In genomic region chr3:138267083-138267482, GRCh38 we compare ENCODE assay signal across 25 cellular contexts.
DNase-seq lines count a peak whose midpoint lies in the region; ATAC-seq, FAIRE-seq and TF ChIP-seq lines count a peak whose summit lies in the region.
"Had no signal": no experiment of that assay in that cellular context is flagged by ENCODE, and none has a peak within 500 bp of the region (broad histone marks: within the 10 kb centered on the region; RNA-seq: fewer than 3 reads in every experiment).

No MANE protein-coding gene starts in this region.

- H3K27ac ChIP-seq in HepG2 (ENCODE audit: extremely low read length, insufficient read depth, low read length): no peak overlapping the region
- H3K27ac ChIP-seq in right lobe of liver: no peak overlapping the region
- no peak overlapping the region for H3K27ac ChIP-seq in PC-3 (ENCODE audit: low read length)
- H3K27ac ChIP-seq: 22Rv1, BLaER1 had no signal

- H3K4me2 ChIP-seq in HepG2 (ENCODE audit: low read depth, low read length): no peak overlapping the region
- no peak overlapping the region for H3K4me2 ChIP-seq in PC-3 (ENCODE audit: low read length)
- H3K4me2 ChIP-seq: BLaER1 had no signal

- CTCF ChIA-PET in HepG2 (lab: Yijun Ruan, JAX; ENCODE audit: low intra/inter-chr PET ratio, low total read pairs) (no interaction called here), PC-3 (lab: Charles Lee) (no interaction called here)

- TF ChIP-seq RAD21 in HepG2 (CRISPR knock-in tag; IDR thresholded peaks at IDR 0.05): no peak

- POLR2A ChIA-PET in HepG2 (lab: Yijun Ruan, JAX) (no interaction called here), PC-3 (lab: Charles Lee; ENCODE audit: unreplicated experiment) (no interaction called here)

- WGBS in HepG2 (ENCODE audit: low lambda C conversion rate): 88% methylated on average over 3 of the region's 3 CpGs
- WGBS in right lobe of liver (ENCODE audit: insufficient coverage, low coverage, low lambda C conversion rate, missing lambda C conversion rate): 30% methylated on average over 3 of the region's 3 CpGs

- H4K20me1 ChIP-seq in HepG2 (ENCODE audit: insufficient read depth, low read length) (no peaks in the 10 kb centered on the region), PC-3 (ENCODE audit: low read length) (no peaks in the 10 kb centered on the region)
- H4K20me1 ChIP-seq: BLaER1 had no signal

- H3K36me3 ChIP-seq in HepG2 (replicated peaks in 1 of 2; ENCODE audit: control insufficient read depth in 1 of 2, insufficient read depth in 2 of 2, low read length in 2 of 2) (peaks cover 2 to 20% of the 10 kb centered on the region in 2 experiments), right lobe of liver (peaks cover 0 to 14% (median 5%) of the 10 kb centered on the region in 4 donors), PC-3 (ENCODE audit: low read depth, low read length) (no peaks in the 10 kb centered on the region)

- no peaks in the 10 kb centered on the region for H3K27me3 ChIP-seq in HepG2 (ENCODE audit: control insufficient read depth in 1 of 2, insufficient read depth in 2 of 2, low read length in 2 of 2)
- no peaks in the 10 kb centered on the region for H3K27me3 ChIP-seq in right lobe of liver
- no peaks in the 10 kb centered on the region for H3K27me3 ChIP-seq in PC-3 (ENCODE audit: low read length)
- H3K27me3 ChIP-seq: BE2C, BLaER1 had no signal

- no peak for DNase-seq in HepG2 (ENCODE audit: low spot score)
- no peak for DNase-seq in right lobe of liver
- DNase-seq in PC-3: no peak
- DNase-seq: ACHN; BE2C; C1 segment of cervical spinal cord; CD4-positive, alpha-beta memory T cell; CD4-positive, CD25-positive, alpha-beta regulatory T cell; CD8-positive, alpha-beta memory T cell; COR-L47; DMS 273 treated with DMSO at 0.1 percent for 48 hours; DMS153; DMS53; DMS79; DND-41; EL; GDM1 had no signal

- H3K79me2 ChIP-seq in HepG2 (ENCODE audit: insufficient read depth, low read length): no peaks in the 10 kb centered on the region
- H3K79me2 ChIP-seq in PC-3 (ENCODE audit: low read length): no peaks in the 10 kb centered on the region

- no peaks in the 10 kb centered on the region for H3K4me1 ChIP-seq in HepG2 (ENCODE audit: insufficient read depth, low read length)
- H3K4me1 ChIP-seq in right lobe of liver: no peaks in the 10 kb centered on the region
- no peaks in the 10 kb centered on the region for H3K4me1 ChIP-seq in PC-3 (ENCODE audit: insufficient read depth, low read length)
- H3K4me1 ChIP-seq: BE2C, BLaER1 had no signal

- ATAC-seq in HepG2 (no peak), right lobe of liver (peak in 3 of 4 donors; percentile 57 to 76 (median 57)), PC-3 (no peak), HG02981 (IDR thresholded peaks at IDR 0.05; ENCODE audit: unreplicated experiment) (no peak)
- ATAC-seq: GM12878 had no signal

- H2AFZ ChIP-seq in HepG2 (ENCODE audit: low read length) (no peak overlapping the region), PC-3 (ENCODE audit: low read length) (no peak overlapping the region)

- BruUV-seq in HepG2 (replicated peaks; lab: Mats Ljungman, UMichigan): no TSS peak
- no TSS peak for BruUV-seq in PC-3 (replicated peaks; lab: Mats Ljungman, UMichigan)

- TF ChIP-seq EP300 in HepG2 (IDR thresholded peaks at IDR 0.05; ENCODE audit: low read depth in 2 of 2, low read length in 2 of 2) (no peak), HepG2 (CRISPR knock-in tag; IDR thresholded peaks at IDR 0.05; ENCODE audit: borderline replicate concordance) (no peak)

- H3K4me3 ChIP-seq in HepG2 (replicated peaks in 1 of 3; ENCODE audit: insufficient read depth in 1 of 3, low read depth in 2 of 3, low read length in 3 of 3): no peak overlapping the region
- H3K4me3 ChIP-seq in right lobe of liver: no peak overlapping the region
- H3K4me3 ChIP-seq in PC-3 (ENCODE audit: low read length): no peak overlapping the region
- H3K4me3 ChIP-seq: BLaER1, GM12878 had no signal

- no peaks in the 10 kb centered on the region for H3F3A ChIP-seq in PC-3 (ENCODE audit: low read length, unreplicated experiment)

- FAIRE-seq in A204.1 (lab: Jason Lieb, UNC) (peak; percentile 19), HepG2 (lab: Jason Lieb, UNC) (no peak)
- FAIRE-seq: GM12878, GM12892, GM18507, GM19239 had no signal

- H3K9me2 ChIP-seq in PC-3 (replicated peaks; ENCODE audit: low read length): no peaks in the 10 kb centered on the region

- TF ChIP-seq POLR2A in HepG2 (IDR thresholded peaks at IDR 0.05; ENCODE audit: insufficient read depth in 1 of 2, low read depth in 2 of 2, low read length in 2 of 2): no peak
- no peak for TF ChIP-seq POLR2A in right lobe of liver (IDR thresholded peaks at IDR 0.05)

- H3K9ac ChIP-seq in HepG2 (ENCODE audit: insufficient read depth, low read depth, low read length) (no peak overlapping the region), PC-3 (ENCODE audit: low read length) (no peak overlapping the region)
- H3K9ac ChIP-seq: BLaER1 had no signal

- TF ChIP-seq CTCF in HepG2 (CRISPR knock-in tag; IDR thresholded peaks at IDR 0.05) (no peak), right lobe of liver (IDR thresholded peaks at IDR 0.05) (no peak), PC-3 (conservative IDR thresholded peaks at IDR 0.05; ENCODE audit: low read depth, low read length) (no peak)

- in situ Hi-C loops in HepG2 (cut with HindIII; ENCODE audit: extremely low pct_ligation_motif_present, low pct_unique_long_range_greater_than_20kb): no loop called here

- intact Hi-C loops in HepG2 (cut with micrococcal nuclease; ENCODE audit: unreplicated experiment): loop anchor here (5.0 kb wide), 1 partner anchor 60 kb away; the partner anchor contains the start of gene NME9
- intact Hi-C loops in right lobe of liver (cut with DNase I): no loop called here
- intact Hi-C loops in PC-3 (cut with micrococcal nuclease): no loop called here

- H3K9me3 ChIP-seq in HepG2 (ENCODE audit: low read length) (no peaks in the 10 kb centered on the region), right lobe of liver (no peaks in the 10 kb centered on the region), PC-3 (ENCODE audit: low read length) (no peaks in the 10 kb centered on the region)
- H3K9me3 ChIP-seq: BE2C, BLaER1 had no signal

TF ChIP-seq in HepG2, 621 proteins besides CTCF, POLR2A, EP300 and RAD21:
- no peak for TF ChIP-seq MAFK (conservative IDR thresholded peaks at IDR 0.05 in 1 of 2, IDR thresholded peaks at IDR 0.05 in 1 of 2; ENCODE audit: low read length in 2 of 2)
- no peak for TF ChIP-seq CBX2 (IDR thresholded peaks at IDR 0.05; ENCODE audit: low read depth, low read length)
- no peak for TF ChIP-seq CBX2 (CRISPR knock-in tag; IDR thresholded peaks at IDR 0.05; ENCODE audit: low read depth)
- TF ChIP-seq PRPF4 (IDR thresholded peaks at IDR 0.05; ENCODE audit: low read depth, low read length, poor library complexity, severe bottlenecking): no peak
- 0 out of 2 replicates have a peak, but pooled peaks have one; percentile 8 for TF ChIP-seq ZNF629 (CRISPR knock-in tag; conservative IDR thresholded peaks at IDR 0.05)
- no peak for TF ChIP-seq EHMT2 (IDR thresholded peaks at IDR 0.05; ENCODE audit: borderline replicate concordance, low read depth, low read length)
- TF ChIP-seq ONECUT2 (CRISPR knock-in tag; IDR thresholded peaks at IDR 0.05): 0 out of 2 replicates have a peak, but pooled peaks have one; percentile 29

Comparison
In these comparisons a context has a peak if more than half of its experiments do, and no peak if none do; other contexts are left out.
1. ATAC-seq: peak in right lobe of liver (3 of 4); none in HepG2 (single experiment), PC-3 (single experiment) and HG02981 (single experiment).